8 cellular contexts compared by ENCODE assay signal in genomic region chr1:228887956-228888355, GRCh38.
"Had no signal": no experiment of that assay in that cellular context is flagged by ENCODE, and none has a peak within 500 bp of the region (broad histone marks: within the 10 kb centered on the region; RNA-seq: fewer than 3 reads in every experiment).

No MANE protein-coding gene starts in this region.

- H3K36me3 Mint-ChIP-seq: IgD-negative memory B cell had no signal

- H3K27ac Mint-ChIP-seq: HFFc6, IgD-negative memory B cell had no signal

- ATAC-seq: HCT116, HepG2 had no signal

- H3K4me1 Mint-ChIP-seq: IgD-negative memory B cell had no signal

- H3K27ac ChIP-seq: GM23248, HL-60 had no signal

- H3K4me3 Mint-ChIP-seq: HFFc6, IgD-negative memory B cell had no signal

- DNase-seq: GM23248, GOT3, H7, HFFc6 had no signal
